Comparison of ENCODE assay signal across 26 cellular contexts in genomic region chr15:89192136-89192535, GRCh38. TPM values are rescaled to one million over a fixed set of nuclear protein-coding genes. Genes with fewer than 3 reads are reported as not detected.
"Had no signal": no experiment of that assay in that cellular context is flagged by ENCODE, and none has a peak within 500 bp of the region (broad histone marks: within the 10 kb centered on the region; RNA-seq: fewer than 3 reads in every experiment).

No MANE protein-coding gene starts in this region.

- H3K9me3 Mint-ChIP-seq: activated naive CD4-positive, alpha-beta T cell treated with anti-CD3 and anti-CD28 coated beads, Interleukin-2, amount 50 U/mL, for 24 hours; dendritic cell treated with granulocyte-macrophage colony-stimulating factor and Interleukin-4, amounts not matched to agents 40 ng/mL and 50 ng/mL, for 4 days; memory B cell; nephron progenitor cell; stimulated activated naive B cell treated with anti-CD40 and anti-IgM and Interleukin-4, amounts not matched to agents 10 μg/mL and 1 μg/mL and 100 μg/mL, for 72 hours; T-helper 2 cell treated with Interferon-gamma antibody and Interleukin-4, amounts not matched to agents 5 μg/mL and 100 μg/mL, for 36 hours had no signal

- ATAC-seq: gastrocnemius medialis; sciatic nerve; stimulated activated naive B cell treated with anti-CD40 and anti-IgM and Interleukin-4, amounts not matched to agents 10 μg/mL and 1 μg/mL and 100 μg/mL, for 72 hours; upper lobe of right lung had no signal

- H3K27me3 Mint-ChIP-seq: activated naive CD4-positive, alpha-beta T cell treated with anti-CD3 and anti-CD28 coated beads, Interleukin-2, amount 50 U/mL, for 24 hours; dendritic cell treated with granulocyte-macrophage colony-stimulating factor and Interleukin-4, amounts not matched to agents 40 ng/mL and 50 ng/mL, for 4 days; memory B cell; stimulated activated naive B cell treated with anti-CD40 and anti-IgM and Interleukin-4, amounts not matched to agents 10 μg/mL and 1 μg/mL and 100 μg/mL, for 72 hours had no signal

- H3K27me3 ChIP-seq: ascending aorta, brain microvascular endothelial cell, esophagus muscularis mucosa, gastrocnemius medialis, thyroid gland, upper lobe of right lung had no signal

- H3K4me3 ChIP-seq: ascending aorta, esophagus muscularis mucosa, gastrocnemius medialis, SK-N-MC, smooth muscle cell, thyroid gland, upper lobe of right lung had no signal

- H3K4me1 Mint-ChIP-seq: memory B cell; stimulated activated naive B cell treated with anti-CD40 and anti-IgM and Interleukin-4, amounts not matched to agents 10 μg/mL and 1 μg/mL and 100 μg/mL, for 72 hours had no signal

- H3K27ac ChIP-seq: esophagus muscularis mucosa, gastrocnemius medialis, SK-N-MC, thyroid gland, upper lobe of right lung had no signal

- H3K4me3 Mint-ChIP-seq: activated naive CD4-positive, alpha-beta T cell treated with anti-CD3 and anti-CD28 coated beads, Interleukin-2, amount 50 U/mL, for 24 hours; dendritic cell treated with granulocyte-macrophage colony-stimulating factor and Interleukin-4, amounts not matched to agents 40 ng/mL and 50 ng/mL, for 4 days; memory B cell; nephron progenitor cell; stimulated activated naive B cell treated with anti-CD40 and anti-IgM and Interleukin-4, amounts not matched to agents 10 μg/mL and 1 μg/mL and 100 μg/mL, for 72 hours; T-helper 2 cell treated with Interferon-gamma antibody and Interleukin-4, amounts not matched to agents 5 μg/mL and 100 μg/mL, for 36 hours had no signal

- H3K27ac Mint-ChIP-seq: activated naive CD4-positive, alpha-beta T cell treated with anti-CD3 and anti-CD28 coated beads, Interleukin-2, amount 50 U/mL, for 24 hours; dendritic cell treated with granulocyte-macrophage colony-stimulating factor and Interleukin-4, amounts not matched to agents 40 ng/mL and 50 ng/mL, for 4 days; memory B cell; nephron progenitor cell; stimulated activated naive B cell treated with anti-CD40 and anti-IgM and Interleukin-4, amounts not matched to agents 10 μg/mL and 1 μg/mL and 100 μg/mL, for 72 hours; T-helper 2 cell treated with Interferon-gamma antibody and Interleukin-4, amounts not matched to agents 5 μg/mL and 100 μg/mL, for 36 hours had no signal

- H3K4me1 ChIP-seq: upper lobe of right lung had no signal

- DNase-seq: activated CD4-positive, alpha-beta T cell treated with anti-CD3 and anti-CD28 coated beads for 1 hour; activated gamma-delta T cell treated with Interleukin-2 at 50 U/mL for 16 hours; brain microvascular endothelial cell; caudate nucleus; effector memory CD4-positive, alpha-beta T cell; gastrocnemius medialis; hypothalamus; nephron progenitor cell; nucleus accumbens; posterior cingulate gyrus; stimulated activated CD4-positive, alpha-beta T cell treated with anti-CD3 and anti-CD28 coated beads, Interleukin-15, amount 100 ng/mL, for 24 hours; stimulated activated naive B cell treated with anti-CD40 and anti-IgM and Interleukin-4, amounts not matched to agents 10 μg/mL and 1 μg/mL and 100 μg/mL, for 72 hours; substantia nigra; upper lobe of right lung had no signal

- H3K9me3 ChIP-seq: ascending aorta, esophagus muscularis mucosa, gastrocnemius medialis, thyroid gland, upper lobe of right lung had no signal

RNA-seq across cellular contexts. Expression of gene RLBP1, which starts 29.2 kb away (rescaled TPM):
- total RNA-seq: ascending aorta, gastrocnemius medialis, liver, renal cortical epithelial cell, sciatic nerve, smooth muscle cell, thyroid gland, upper lobe of right lung had no signal
- polyA plus RNA-seq: smooth muscle cell had no signal

RNA-seq across cellular contexts. Expression of gene FANCI, which starts 51.6 kb away (rescaled TPM):
- total RNA-seq: ascending aorta had no signal
